In the genomic region with DNA sequence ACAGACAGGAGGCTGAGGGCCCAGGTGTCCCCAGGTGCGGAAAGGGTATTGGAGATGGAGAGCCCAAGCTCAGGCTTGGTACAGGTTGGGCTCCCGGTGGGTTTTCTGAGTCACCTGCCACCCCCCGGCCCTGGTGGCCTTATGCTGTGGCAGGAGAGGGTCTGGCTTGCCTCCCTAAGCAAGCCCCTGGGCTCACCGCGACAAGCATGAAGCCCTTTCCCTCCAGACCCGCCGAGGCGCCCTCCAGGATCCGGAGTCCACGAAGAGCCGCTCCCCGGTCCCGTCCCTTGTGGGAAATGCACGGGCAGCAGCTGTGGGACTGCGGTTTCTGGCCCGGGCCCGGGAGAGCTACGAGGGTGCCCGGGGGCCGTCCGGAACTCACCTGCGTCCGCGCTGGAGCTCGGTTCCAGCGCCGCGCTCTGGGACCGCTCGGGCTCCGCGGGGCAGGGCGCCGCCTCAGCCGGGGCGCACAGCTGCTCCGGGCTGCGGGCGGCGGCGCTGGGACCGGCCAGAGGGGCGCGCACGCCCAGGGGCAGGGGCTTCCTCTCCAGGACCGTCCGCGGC, we compare ENCODE assay signal across 9 cellular contexts. TPM values are rescaled to one million over a fixed set of nuclear protein-coding genes. Genes with fewer than 3 reads are reported as not detected.
DNase-seq lines count a peak whose midpoint lies in the region; ATAC-seq lines count a peak whose summit lies in the region.
"Had no signal": no experiment of that assay in that cellular context is flagged by ENCODE, and none has a peak within 500 bp of the region (broad histone marks: within the 10 kb centered on the region; RNA-seq: fewer than 3 reads in every experiment).

No MANE protein-coding gene starts in this region.

- ATAC-seq in GM21381 (IDR thresholded peaks at IDR 0.05; ENCODE audit: unreplicated experiment) (peak; percentile 6), esophagus mucosa (no peak), HG03135 (IDR thresholded peaks at IDR 0.05; ENCODE audit: unreplicated experiment) (no peak)

- peaks cover 56% of the 10 kb centered on the region for H4K20me1 ChIP-seq in BLaER1

- H3K9me3 ChIP-seq in BLaER1 = no peaks in the 10 kb centered on the region

- H3K27ac ChIP-seq in BLaER1 = peak overlapping the region; percentile 86

- H3K9ac ChIP-seq in BLaER1 = peak overlapping the region; percentile 79

- H3K36me3 ChIP-seq in BLaER1 = peaks cover 26% of the 10 kb centered on the region

- peaks cover 55% of the 10 kb centered on the region for H3K4me1 ChIP-seq in BLaER1

- H3K4me3 ChIP-seq in BLaER1 (peak overlapping the region; percentile 82), iPS-11a (ENCODE audit: low read depth, low read length) (peak overlapping the region; percentile 56)

- no peaks in the 10 kb centered on the region for H3K27me3 ChIP-seq in BLaER1

- DNase-seq in RPMI8226 = peak; percentile 56
- no peak for DNase-seq in kidney tubule cell (ENCODE audit: low spot score)
- DNase-seq in NOMO-1 treated with DMSO at 0.1 percent for 48 hours (lab: John Stamatoyannopoulos, UW; ENCODE audit: unreplicated experiment) = no peak

- peak overlapping the region; percentile 100 for H3K4me2 ChIP-seq in BLaER1

RNA-seq across cellular contexts. Expression of gene SAPCD2, which starts 0.8 kb away (rescaled TPM):
- 13.8 TPM for total RNA-seq in esophagus mucosa

RNA-seq across cellular contexts. Expression of gene UAP1L1, which starts 7.7 kb away (rescaled TPM):
- 4.9 TPM for total RNA-seq in esophagus mucosa

RNA-seq across cellular contexts. Expression of gene ENTPD2, which starts 15.7 kb away (rescaled TPM):
- 2.9 TPM for total RNA-seq in esophagus mucosa
- total RNA-seq: lung microvascular endothelial cell had no signal

RNA-seq across cellular contexts. Expression of gene MAN1B1, which starts 17.2 kb away (rescaled TPM):
- total RNA-seq in esophagus mucosa = 46.2 TPM

RNA-seq across cellular contexts. Expression of gene NPDC1, which starts 23.6 kb away (rescaled TPM):
- total RNA-seq in esophagus mucosa = 26.6 TPM
